ENCODE assay signal across 32 cellular contexts in genomic region chr11:59180907-59181306, GRCh38. TPM values are rescaled to one million over a fixed set of nuclear protein-coding genes. Genes with fewer than 3 reads are reported as not detected.
A peak's percentile ranks its signal among the peaks of the same experiment; 100 is the strongest.
DNase-seq lines count a peak whose midpoint lies in the region; ATAC-seq, FAIRE-seq and TF ChIP-seq lines count a peak whose summit lies in the region.
"Had no signal": no experiment of that assay in that cellular context is flagged by ENCODE, and none has a peak within 500 bp of the region (broad histone marks: within the 10 kb centered on the region; RNA-seq: fewer than 3 reads in every experiment).

No MANE protein-coding gene starts in this region.

- H3K9me3 Mint-ChIP-seq in astrocyte (ENCODE audit: unreplicated experiment) (peaks cover 5% of the 10 kb centered on the region), neural progenitor cell (peaks cover 8% of the 10 kb centered on the region)
- peaks cover 8 to 9% of the 10 kb centered on the region in 2 donors for H3K9me3 Mint-ChIP-seq in stimulated activated naive CD8-positive, alpha-beta T cell treated with anti-CD3 and anti-CD28 coated beads, Interleukin-15, amount 100 ng/mL, for 72 hours
- H3K9me3 Mint-ChIP-seq: CD4-positive, alpha-beta T cell had no signal

- H3K4me1 ChIP-seq in astrocyte (ENCODE audit: insufficient read depth, low read length) (no peaks in the 10 kb centered on the region), neural progenitor cell (peaks cover 66% of the 10 kb centered on the region), small intestine (ENCODE audit: control insufficient read depth in 2 of 2, insufficient read depth in 1 of 2, low read depth in 1 of 2, low read length in 1 of 2) (peaks cover 3 to 4% of the 10 kb centered on the region in 2 donors)
- H3K4me1 ChIP-seq: BLaER1 treated with 17β-estradiol and CSF1 and Interleukin-3, amounts not matched to agents 10 nM and 100 nM had no signal

- no peak overlapping the region for H3K4me3 Mint-ChIP-seq in astrocyte (ENCODE audit: unreplicated experiment)
- H3K4me3 Mint-ChIP-seq in neural progenitor cell: peak overlapping the region; percentile 22
- no peak overlapping the region for H3K4me3 Mint-ChIP-seq in stimulated activated naive CD8-positive, alpha-beta T cell treated with anti-CD3 and anti-CD28 coated beads, Interleukin-15, amount 100 ng/mL, for 72 hours
- H3K4me3 Mint-ChIP-seq: CD4-positive, alpha-beta T cell had no signal

- H2AFZ ChIP-seq in astrocyte (ENCODE audit: low read depth, low read length) (no peak overlapping the region), neural progenitor cell (replicated peaks) (no peak overlapping the region)
- H2AFZ ChIP-seq: PC-9 had no signal

- H3F3A ChIP-seq in neural progenitor cell (ENCODE audit: low read depth): peaks cover 24% of the 10 kb centered on the region

- H3K27me3 ChIP-seq in astrocyte (ENCODE audit: insufficient read depth, low read length) (peaks cover 22% of the 10 kb centered on the region), dorsolateral prefrontal cortex (no peaks in the 10 kb centered on the region), neural progenitor cell (no peaks in the 10 kb centered on the region), small intestine (ENCODE audit: control insufficient read depth in 2 of 2, insufficient read depth in 2 of 2, low read length in 2 of 2) (no peaks in the 10 kb centered on the region)
- H3K27me3 ChIP-seq: BLaER1 treated with 17β-estradiol and CSF1 and Interleukin-3, amounts not matched to agents 10 nM and 100 nM; SJCRH30 had no signal

- H3K9me3 ChIP-seq in astrocyte (ENCODE audit: insufficient read depth, low read depth, low read length): no peaks in the 10 kb centered on the region
- H3K9me3 ChIP-seq in neural progenitor cell (ENCODE audit: low read depth): no peaks in the 10 kb centered on the region
- H3K9me3 ChIP-seq in small intestine (ENCODE audit: control insufficient read depth, low read depth): no peaks in the 10 kb centered on the region
- H3K9me3 ChIP-seq: A549 had no signal

- H3K4me1 Mint-ChIP-seq in astrocyte (ENCODE audit: low read depth, unreplicated experiment) (peaks cover 8% of the 10 kb centered on the region), neural progenitor cell (peaks cover 98% of the 10 kb centered on the region)
- no peaks in the 10 kb centered on the region for H3K4me1 Mint-ChIP-seq in stimulated activated naive CD8-positive, alpha-beta T cell treated with anti-CD3 and anti-CD28 coated beads, Interleukin-15, amount 100 ng/mL, for 72 hours

- DNase-seq in astrocyte (ENCODE audit: low read depth) (no peak), dorsolateral prefrontal cortex (no peak), neural progenitor cell (ENCODE audit: low spot score) (no peak), substantia nigra (lab: John Stamatoyannopoulos, UW) (no peak), small intestine (no peak)
- DNase-seq in stimulated activated naive CD8-positive, alpha-beta T cell treated with anti-CD3 and anti-CD28 coated beads, Interleukin-15, amount 100 ng/mL, for 72 hours: no peak
- DNase-seq: AML-193; CD4-positive, alpha-beta T cell; DMS79; KBM-7; MV-4-11; NCI-H1105; NCI-H1436 treated with DMSO at 0.1 percent for 48 hours; NCI-H187 treated with DMSO at 0.1 percent for 48 hours; NCI-H2107; NCI-H446; NCI-H524 treated with DMSO at 0.1 percent for 48 hours; NCI-H774; NK-92 treated with Interleukin-12 subunit alpha and Interleukin-12 subunit beta, amount 100 ng/mL, for 24 hours; PC-9; SJCRH30 had no signal

- H3K4me3 ChIP-seq in astrocyte (ENCODE audit: insufficient read depth, low read depth, low read length) (no peak overlapping the region), dorsolateral prefrontal cortex (no peak overlapping the region), neural progenitor cell (no peak overlapping the region), small intestine (ENCODE audit: low read depth in 1 of 2, low read length in 2 of 2) (no peak overlapping the region)
- H3K4me3 ChIP-seq: A549; BLaER1 treated with 17β-estradiol and CSF1 and Interleukin-3, amounts not matched to agents 10 nM and 100 nM; PC-9; SJCRH30 had no signal

- intact Hi-C loops in dorsolateral prefrontal cortex (cut with DNase I): no loop called here

- H3K27ac Mint-ChIP-seq in astrocyte (ENCODE audit: unreplicated experiment): peak overlapping the region; percentile 64
- peak overlapping the region; percentile 89 for H3K27ac Mint-ChIP-seq in neural progenitor cell
- H3K27ac Mint-ChIP-seq in stimulated activated naive CD8-positive, alpha-beta T cell treated with anti-CD3 and anti-CD28 coated beads, Interleukin-15, amount 100 ng/mL, for 72 hours: no peak overlapping the region
- H3K27ac Mint-ChIP-seq: CD4-positive, alpha-beta T cell had no signal

- TF ChIP-seq CTCF in astrocyte (IDR thresholded peaks at IDR 0.05; ENCODE audit: insufficient read depth, low read depth, low read length) (no peak), dorsolateral prefrontal cortex (IDR thresholded peaks at IDR 0.05 in 54 of 56, conservative IDR thresholded peaks at IDR 0.05 in 2 of 56; ENCODE audit: low read depth in 1 of 56, partially characterized antibody in 56 of 56) (no peak), neural progenitor cell (IDR thresholded peaks at IDR 0.05) (no peak)

- WGBS in small intestine, 3 donors: 80 to 85% (median 81%) methylated on average over 2 of the region's 2 CpGs

- H3K36me3 ChIP-seq in astrocyte (ENCODE audit: insufficient read depth, low read length): no peaks in the 10 kb centered on the region
- no peaks in the 10 kb centered on the region for H3K36me3 ChIP-seq in neural progenitor cell
- peaks cover 0 to 3% of the 10 kb centered on the region in 2 donors for H3K36me3 ChIP-seq in small intestine (ENCODE audit: control insufficient read depth in 2 of 2, insufficient read depth in 2 of 2, low read length in 2 of 2)

- H4K20me1 ChIP-seq in astrocyte (ENCODE audit: insufficient read depth, low read length) (no peaks in the 10 kb centered on the region), neural progenitor cell (ENCODE audit: low read depth) (peaks cover 100% of the 10 kb centered on the region)

- H3K79me2 ChIP-seq in astrocyte (ENCODE audit: insufficient read depth, low read length) (no peaks in the 10 kb centered on the region), neural progenitor cell (ENCODE audit: low read depth) (peaks cover 98% of the 10 kb centered on the region)

- H3K27me3 Mint-ChIP-seq in astrocyte (ENCODE audit: low read depth, unreplicated experiment) (no peaks in the 10 kb centered on the region), neural progenitor cell (ENCODE audit: insufficient read depth, low read depth) (peaks cover 16% of the 10 kb centered on the region)
- peaks cover 8% of the 10 kb centered on the region for H3K27me3 Mint-ChIP-seq in stimulated activated naive CD8-positive, alpha-beta T cell treated with anti-CD3 and anti-CD28 coated beads, Interleukin-15, amount 100 ng/mL, for 72 hours
- H3K27me3 Mint-ChIP-seq: CD4-positive, alpha-beta T cell had no signal

- ATAC-seq in HG03280 (IDR thresholded peaks at IDR 0.05; ENCODE audit: unreplicated experiment): no peak
- ATAC-seq in stimulated activated naive CD8-positive, alpha-beta T cell treated with anti-CD3 and anti-CD28 coated beads, Interleukin-15, amount 100 ng/mL, for 72 hours: no peak
- ATAC-seq: A549, Right ventricle myocardium inferior, SK-N-SH treated with all-trans-retinoic acid at 6 μM for 48 hours had no signal

- FAIRE-seq in astrocyte (lab: Jason Lieb, UNC) (no peak), small intestine (lab: Jason Lieb, UNC) (no peak)
- FAIRE-seq: A549, D721Med, H54 had no signal

- H3K4me2 ChIP-seq in astrocyte (ENCODE audit: low read length): no peak overlapping the region
- H3K4me2 ChIP-seq in neural progenitor cell: peak overlapping the region; percentile 67
- H3K4me2 ChIP-seq: A549; BLaER1 treated with 17β-estradiol and CSF1 and Interleukin-3, amounts not matched to agents 10 nM and 100 nM; PC-9 had no signal

- H3K9ac ChIP-seq in astrocyte (ENCODE audit: low read length) (no peak overlapping the region), neural progenitor cell (no peak overlapping the region)
- H3K9ac ChIP-seq: BLaER1 treated with 17β-estradiol and CSF1 and Interleukin-3, amounts not matched to agents 10 nM and 100 nM had no signal

- peaks cover 22% of the 10 kb centered on the region for H3K36me3 Mint-ChIP-seq in astrocyte (ENCODE audit: low read depth, unreplicated experiment)
- peaks cover 61% of the 10 kb centered on the region for H3K36me3 Mint-ChIP-seq in neural progenitor cell

- H3K27ac ChIP-seq in astrocyte (ENCODE audit: low read depth, low read length): no peak overlapping the region
- H3K27ac ChIP-seq in dorsolateral prefrontal cortex: peak overlapping the region in 39 of 59 donors; percentile 11 to 86 (median 61)
- no peak overlapping the region for H3K27ac ChIP-seq in neural progenitor cell
- peak overlapping the region; percentile 75 for H3K27ac ChIP-seq in substantia nigra (ENCODE audit: low read depth, low read length, poor library complexity, severe bottlenecking)
- H3K27ac ChIP-seq in small intestine (ENCODE audit: low read depth in 1 of 2, low read length in 1 of 2): no peak overlapping the region
- H3K27ac ChIP-seq: A549; BLaER1 treated with 17β-estradiol and CSF1 and Interleukin-3, amounts not matched to agents 10 nM and 100 nM; PC-9; SJCRH30 had no signal

RNA-seq across cellular contexts. Expression of gene DTX4, which starts 9.0 kb away (rescaled TPM):
- total RNA-seq in astrocyte (16.1 and 19.5 TPM in 2 replicates), dorsolateral prefrontal cortex (10 to 100 TPM; 21.4 to 93.9 (median 32.3) TPM), neural progenitor cell (ENCODE audit: low replicate concordance) (16.9 and 34.8 TPM in 2 replicates)
- 10 to 100 TPM; 12.2 to 23.8 (median 21.0) TPM for polyA plus RNA-seq in small intestine

RNA-seq across cellular contexts. Expression of gene MPEG1, which starts 31.8 kb away (rescaled TPM):
- not detected in 2 replicates for total RNA-seq in astrocyte
- 1 to 10 TPM in 90 of 120 experiments, under 1 TPM in 30; 0.32 to 6.7 (median 1.6) TPM for total RNA-seq in dorsolateral prefrontal cortex
- total RNA-seq in neural progenitor cell (ENCODE audit: low replicate concordance): not detected in 2 replicates
- 1 to 10 TPM; 1.8 to 8.8 (median 6.5) TPM for polyA plus RNA-seq in small intestine
- total RNA-seq: HT1080, LHCN-M2, MCF 10A, PC-9, RPMI7951, SJCRH30 had no signal
- polyA plus RNA-seq: A549 had no signal

RNA-seq across cellular contexts. Expression of gene FAM111A, which starts 38.3 kb away (rescaled TPM):
- 11.1 and 13.1 TPM in 2 replicates for total RNA-seq in astrocyte
- 10 to 100 TPM in 53 of 120 experiments, 1 to 10 TPM in 67; 2.6 to 22.5 (median 9.5) TPM for total RNA-seq in dorsolateral prefrontal cortex
- 31.0 and 32.7 TPM in 2 replicates for total RNA-seq in neural progenitor cell (ENCODE audit: low replicate concordance)
- polyA plus RNA-seq in small intestine: 10 to 100 TPM; 16.2 to 19.5 (median 17.9) TPM

Comparison
In these comparisons a context has a peak if more than half of its experiments do, and no peak if none do; other contexts are left out.
1. H3K27ac ChIP-seq: peak in dorsolateral prefrontal cortex (39 of 59) and substantia nigra (single experiment); none in astrocyte (single experiment), neural progenitor cell (single experiment) and small intestine (0 of 2).
2. H3K27ac Mint-ChIP-seq: peak in astrocyte (single experiment) and neural progenitor cell (single experiment); none in stimulated activated naive CD8-positive, alpha-beta T cell treated with anti-CD3 and anti-CD28 coated beads, Interleukin-15, amount 100 ng/mL, for 72 hours (0 of 2).